In genomic region chr2:206800501-206801416, GRCh38 we compare ENCODE assay signal across 8 cellular contexts. TPM values are rescaled to one million over a fixed set of nuclear protein-coding genes. Genes with fewer than 3 reads are reported as not detected.
A peak's percentile ranks its signal among the peaks of the same experiment; 100 is the strongest.
DNase-seq lines count a peak whose midpoint lies in the region; ATAC-seq and TF ChIP-seq lines count a peak whose summit lies in the region.

No MANE protein-coding gene starts in this region.

- H3K36me3 Mint-ChIP-seq in activated CD4-positive, alpha-beta T cell treated with anti-CD3 and anti-CD28 coated beads for 36 hours (ENCODE audit: low read depth), result peaks cover 3% of the 10 kb centered on the region

- CTCF ChIA-PET in activated CD4-positive, alpha-beta T cell treated with anti-CD3 and anti-CD28 coated beads for 36 hours (lab: Charles Lee), result interaction anchor here (0.8 to 3.3 kb wide), 22 partner anchors 10 to 766 kb away, joined by 3 to 32 read pairs (median 3); no protein-coding TSS in a partner anchor

- POLR2A ChIA-PET in activated CD4-positive, alpha-beta T cell treated with anti-CD3 and anti-CD28 coated beads for 36 hours (lab: Charles Lee), result no interaction called here

- intact Hi-C loops in activated CD4-positive, alpha-beta T cell treated with anti-CD3 and anti-CD28 coated beads for 36 hours (cut with DNase I, micrococcal nuclease), result loop anchor here (1.0 to 5.0 kb wide), 5 partner anchors 182 to 673 kb away; no protein-coding TSS in a partner anchor
- intact Hi-C loops in lower lobe of right lung (cut with DNase I), result no loop called here

- peaks cover 10% of the 10 kb centered on the region for H3K4me1 ChIP-seq in lower lobe of right lung

- H3K27ac ChIP-seq in lower lobe of right lung, result no peak overlapping the region

- no peaks in the 10 kb centered on the region for H3K9me3 ChIP-seq in lower lobe of right lung

- ATAC-seq in HG03060 (IDR thresholded peaks at IDR 0.05; ENCODE audit: low read depth, unreplicated experiment), result peak; percentile 46
- peak; percentile 40 for ATAC-seq in activated CD4-positive, alpha-beta T cell treated with anti-CD3 and anti-CD28 coated beads for 36 hours
- peak; percentile 69 to 82 for ATAC-seq in lower lobe of right lung

- H3K27me3 Mint-ChIP-seq in activated CD4-positive, alpha-beta T cell treated with anti-CD3 and anti-CD28 coated beads for 36 hours, result no peaks in the 10 kb centered on the region

- no peak overlapping the region for H3K4me3 ChIP-seq in lower lobe of right lung

- H3K4me1 Mint-ChIP-seq in activated CD4-positive, alpha-beta T cell treated with anti-CD3 and anti-CD28 coated beads for 36 hours, result peaks cover 31% of the 10 kb centered on the region

- no peaks in the 10 kb centered on the region for H3K27me3 ChIP-seq in lower lobe of right lung (ENCODE audit: low read depth)

- H3K27ac Mint-ChIP-seq in activated CD4-positive, alpha-beta T cell treated with anti-CD3 and anti-CD28 coated beads for 36 hours, result peak overlapping the region; percentile 52

- H3K36me3 ChIP-seq in lower lobe of right lung, result peaks cover under 1% of the 10 kb centered on the region

- no peaks in the 10 kb centered on the region for H3K9me3 Mint-ChIP-seq in activated CD4-positive, alpha-beta T cell treated with anti-CD3 and anti-CD28 coated beads for 36 hours (ENCODE audit: low read depth)

- peak; percentile 65 for TF ChIP-seq CTCF in lower lobe of right lung (IDR thresholded peaks at IDR 0.05)

- peak overlapping the region; percentile 22 for H3K4me3 Mint-ChIP-seq in activated CD4-positive, alpha-beta T cell treated with anti-CD3 and anti-CD28 coated beads for 36 hours

- DNase-seq in stimulated activated CD4-positive, alpha-beta T cell treated with anti-CD3 and anti-CD28 coated beads, Interleukin-12 subunit alpha, Interleukin-12 subunit beta, amount 100 ng/mL, for 48 hours (ENCODE audit: low read depth in 2 of 3, low spot score in 1 of 3), result peak in 2 of 3 donors; percentile 20 to 35
- DNase-seq in stimulated activated CD4-positive, alpha-beta T cell treated with anti-CD3 and anti-CD28 coated beads, Interleukin-12 subunit alpha, Interleukin-12 subunit beta, amount 100 ng/mL, for 4 hours, result no peak
- peak; percentile 59 for DNase-seq in NCI-H2196 treated with DMSO at 0.1 percent for 48 hours (lab: John Stamatoyannopoulos, UW; ENCODE audit: unreplicated experiment)
- DNase-seq in activated CD4-positive, alpha-beta T cell treated with anti-CD3 and anti-CD28 coated beads for 36 hours, result peak; percentile 61
- peak; percentile 42 to 73 for DNase-seq in dermis microvascular lymphatic vessel endothelial cell (ENCODE audit: low read depth in 2 of 2)
- DNase-seq in lower lobe of right lung, result peak; percentile 50
- peak; percentile 4 to 8 for DNase-seq in stimulated activated CD8-positive, alpha-beta memory T cell treated with anti-CD3 and anti-CD28 coated beads, Interleukin-7, amount 100 ng/mL, for 4 hours (ENCODE audit: low read depth in 2 of 2)

RNA-seq across cellular contexts. Expression of gene FASTKD2, which starts 35.4 kb away (rescaled TPM):
- 10 to 100 TPM; 33.9 to 37.0 TPM for total RNA-seq in activated CD4-positive, alpha-beta T cell treated with anti-CD3 and anti-CD28 coated beads for 36 hours
- total RNA-seq in dermis microvascular lymphatic vessel endothelial cell, result 27.6 and 31.6 TPM in 2 replicates
- total RNA-seq in lower lobe of right lung, result 18.2 TPM

RNA-seq across cellular contexts. Expression of gene MDH1B, which starts 35.6 kb away (rescaled TPM):
- 1 to 10 TPM in 1 of 2 experiments, under 1 TPM in 1; 0.83 to 1.3 TPM for total RNA-seq in activated CD4-positive, alpha-beta T cell treated with anti-CD3 and anti-CD28 coated beads for 36 hours
- total RNA-seq in dermis microvascular lymphatic vessel endothelial cell (0.13 TPM in 2 replicates), lower lobe of right lung (3.3 TPM)
